In genomic region chr20:43409041-43409913, GRCh38 we compare ENCODE assay signal across 8 cellular contexts. TPM values are rescaled to one million over a fixed set of nuclear protein-coding genes. Genes with fewer than 3 reads are reported as not detected.
DNase-seq lines count a peak whose midpoint lies in the region; ATAC-seq and TF ChIP-seq lines count a peak whose summit lies in the region.

No MANE protein-coding gene starts in this region.

- H3K9me3 Mint-ChIP-seq in chondrocyte (ENCODE audit: low read depth) (peaks cover 25% of the 10 kb centered on the region), osteocyte (ENCODE audit: unreplicated experiment) (peaks cover 14% of the 10 kb centered on the region)

- CTCF ChIA-PET in A673 (lab: Charles Lee): interaction anchor here (0.6 to 1.1 kb wide), 7 partner anchors 11 to 1687 kb away, joined by 3 to 6 read pairs (median 3); no protein-coding TSS in a partner anchor

- H3K27ac ChIP-seq in A673 (ENCODE audit: low read depth, low read length, poor library complexity, severe bottlenecking): no peak overlapping the region

- no peak overlapping the region for H3K4me3 ChIP-seq in A673 (ENCODE audit: low read depth, low read length, poor library complexity, severe bottlenecking)

- no peaks in the 10 kb centered on the region for H3K9me3 ChIP-seq in A673 (ENCODE audit: low read depth, low read length, poor library complexity, severe bottlenecking)

- H3K4me1 ChIP-seq in A673 (ENCODE audit: insufficient read depth, low read length, poor library complexity, severe bottlenecking): no peaks in the 10 kb centered on the region

- no TSS peak for BruUV-seq in A673 (replicated peaks; lab: Mats Ljungman, UMichigan)

- H3K4me3 Mint-ChIP-seq in chondrocyte (ENCODE audit: unreplicated experiment) (no peak overlapping the region), osteocyte (ENCODE audit: unreplicated experiment) (no peak overlapping the region)

- TF ChIP-seq CTCF in A673 (conservative IDR thresholded peaks at IDR 0.05; ENCODE audit: low read depth, low read length): peak; percentile 83
- peak; percentile 70 for TF ChIP-seq CTCF in chondrocyte (IDR thresholded peaks at IDR 0.05)
- peak; percentile 39 for TF ChIP-seq CTCF in osteocyte (IDR thresholded peaks at IDR 0.05)

- peaks cover 16% of the 10 kb centered on the region for H3K27me3 Mint-ChIP-seq in chondrocyte (ENCODE audit: low read depth)
- H3K27me3 Mint-ChIP-seq in osteocyte (ENCODE audit: unreplicated experiment): no peaks in the 10 kb centered on the region

- POLR2A ChIA-PET in A673 (lab: Charles Lee; ENCODE audit: low non-redundant PET): no interaction called here

- no peak overlapping the region for H3K27ac Mint-ChIP-seq in chondrocyte (ENCODE audit: unreplicated experiment)
- no peak overlapping the region for H3K27ac Mint-ChIP-seq in osteocyte (ENCODE audit: unreplicated experiment)

- H3K36me3 ChIP-seq in A673 (ENCODE audit: insufficient read depth, low read length, poor library complexity, severe bottlenecking): no peaks in the 10 kb centered on the region

- no peak for ATAC-seq in HG02759 (IDR thresholded peaks at IDR 0.05; ENCODE audit: unreplicated experiment)

- H3K4me1 Mint-ChIP-seq in chondrocyte (ENCODE audit: low read depth) (no peaks in the 10 kb centered on the region), osteocyte (ENCODE audit: unreplicated experiment) (no peaks in the 10 kb centered on the region)

- intact Hi-C loops in A673 (cut with micrococcal nuclease; ENCODE audit: unreplicated experiment): loop anchor here (1.0 to 5.0 kb wide), 3 partner anchors 217 to 1671 kb away; no protein-coding TSS in a partner anchor

- peaks cover 22% of the 10 kb centered on the region for H3K27me3 ChIP-seq in A673 (replicated peaks; ENCODE audit: insufficient read depth, low read depth, low read length, poor library complexity)

- H3K36me3 Mint-ChIP-seq in chondrocyte (ENCODE audit: low read depth) (no peaks in the 10 kb centered on the region), osteocyte (ENCODE audit: unreplicated experiment) (no peaks in the 10 kb centered on the region)

- DNase-seq in A673 (ENCODE audit: low spot score) (peak; percentile 67), GM04504 (ENCODE audit: low read depth) (peak; percentile 23), NCI-H2171 (lab: John Stamatoyannopoulos, UW) (peak; percentile 25), chondrocyte (ENCODE audit: low spot score) (no peak), osteocyte (ENCODE audit: extremely low spot score, unreplicated experiment) (no peak), mucosa of gallbladder (ENCODE audit: low spot score) (no peak)
- no peak for DNase-seq in activated CD8-positive, alpha-beta memory T cell treated with anti-CD3 and anti-CD28 coated beads, Interleukin-2, amount 50 U/mL, for 4 hours

RNA-seq across cellular contexts. Expression of gene SRSF6, which starts 48.4 kb away (rescaled TPM):
- total RNA-seq in A673 (2021): 189 and 212 TPM in 2 replicates
- total RNA-seq in chondrocyte: 136 to 143 TPM (median 139 TPM) in 3 replicates
- 197 and 200 TPM in 2 replicates for total RNA-seq in osteocyte
- total RNA-seq in mucosa of gallbladder: 151 TPM

Comparison
In these comparisons a context has a peak if more than half of its experiments do, and no peak if none do; other contexts are left out.
1. DNase-seq: peak in A673 (single experiment), GM04504 (single experiment) and NCI-H2171 (single experiment); none in chondrocyte (single experiment), osteocyte (single experiment), activated CD8-positive, alpha-beta memory T cell treated with anti-CD3 and anti-CD28 coated beads, Interleukin-2, amount 50 U/mL, for 4 hours (single experiment) and mucosa of gallbladder (single experiment).
2. Peak in every context shown above with its lines, with median percentiles within 50 percentile points of each other: CTCF ChIP-seq.